28 cellular contexts compared by ENCODE assay signal in the genomic region with DNA sequence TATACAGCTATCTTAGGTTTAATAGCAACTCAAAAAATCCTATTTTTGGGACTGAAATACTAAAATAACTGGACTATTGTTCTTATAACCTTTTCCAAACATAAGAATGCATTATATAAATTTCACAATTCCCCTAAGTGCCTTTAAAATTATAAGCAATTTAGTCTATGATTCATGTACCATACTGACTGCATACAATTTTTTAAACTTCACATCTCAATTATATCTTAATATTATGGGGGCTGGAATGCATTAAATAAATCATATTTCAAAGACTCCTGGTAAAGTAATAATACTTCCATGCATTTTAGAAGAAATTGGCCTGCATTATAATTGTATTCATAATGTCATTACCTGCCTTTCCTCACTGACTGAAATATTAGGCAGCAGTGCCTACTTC.
"Had no signal": no experiment of that assay in that cellular context is flagged by ENCODE, and none has a peak within 500 bp of the region (broad histone marks: within the 10 kb centered on the region; RNA-seq: fewer than 3 reads in every experiment).

No MANE protein-coding gene starts in this region.

- DNase-seq: naive thymus-derived CD4-positive, alpha-beta T cell; natural killer cell; nucleus accumbens; pancreas; right cardiac atrium; right lobe of liver; sigmoid colon; small intestine; stimulated activated CD4-positive, alpha-beta T cell treated with anti-CD3 and anti-CD28 coated beads, Interleukin-15, amount 100 ng/mL, for 24 hours; stimulated activated CD4-positive, alpha-beta T cell treated with anti-CD3 and anti-CD28 coated beads, Interleukin-2, amount 100 ng/mL, for 24 hours; stimulated activated CD4-positive, alpha-beta T cell treated with anti-CD3 and anti-CD28 coated beads, Interleukin-2, amount 100 ng/mL, for 48 hours; stimulated activated CD4-positive, alpha-beta T cell treated with anti-CD3 and anti-CD28 coated beads, Interleukin-4, amount 100 ng/mL, for 24 hours; stimulated activated CD8-positive, alpha-beta memory T cell treated with anti-CD3 and anti-CD28 coated beads, Interleukin-4, amount 100 ng/mL, for 48 hours; stimulated activated naive CD4-positive, alpha-beta T cell; stimulated activated naive CD8-positive, alpha-beta T cell treated with anti-CD3 and anti-CD28 coated beads, Interleukin-15, amount 100 ng/mL, for 72 hours; stimulated activated naive CD8-positive, alpha-beta T cell treated with anti-CD3 and anti-CD28 coated beads, Interleukin-15, Interleukin-2, amounts not matched to agents 100 U/mL and 50 U/mL, for 24 hours; substantia nigra; testis; tibial artery; transverse colon; upper lobe of right lung; uterus had no signal

- H3K9me3 ChIP-seq: neutrophil, pancreas, prostate gland, right lobe of liver, sigmoid colon, suprapubic skin, testis, transverse colon, upper lobe of right lung, uterus had no signal

- H3K4me3 Mint-ChIP-seq: naive thymus-derived CD4-positive, alpha-beta T cell; natural killer cell; nephron; stimulated activated memory B cell treated with anti-CD40 and anti-IgM and Interleukin-4, amounts not matched to agents 10 μg/mL and 1 μg/mL and 100 μg/mL, for 72 hours; stimulated activated naive CD8-positive, alpha-beta T cell treated with anti-CD3 and anti-CD28 coated beads, Interleukin-15, amount 100 ng/mL, for 72 hours; type B pancreatic cell had no signal

- H3K27ac Mint-ChIP-seq: naive thymus-derived CD4-positive, alpha-beta T cell; natural killer cell; nephron; stimulated activated memory B cell treated with anti-CD40 and anti-IgM and Interleukin-4, amounts not matched to agents 10 μg/mL and 1 μg/mL and 100 μg/mL, for 72 hours; stimulated activated naive CD8-positive, alpha-beta T cell treated with anti-CD3 and anti-CD28 coated beads, Interleukin-15, amount 100 ng/mL, for 72 hours; type B pancreatic cell had no signal

- H3K36me3 Mint-ChIP-seq: natural killer cell had no signal

- H3K4me1 Mint-ChIP-seq: nephron had no signal

- H3K36me3 ChIP-seq: neutrophil, pancreas, prostate gland, right lobe of liver, sigmoid colon, suprapubic skin, transverse colon, upper lobe of right lung, uterus had no signal

- H3K9me3 Mint-ChIP-seq: natural killer cell, nephron, type B pancreatic cell had no signal

- H3K27me3 Mint-ChIP-seq: naive thymus-derived CD4-positive, alpha-beta T cell; stimulated activated memory B cell treated with anti-CD40 and anti-IgM and Interleukin-4, amounts not matched to agents 10 μg/mL and 1 μg/mL and 100 μg/mL, for 72 hours; stimulated activated naive CD8-positive, alpha-beta T cell treated with anti-CD3 and anti-CD28 coated beads, Interleukin-15, amount 100 ng/mL, for 72 hours; type B pancreatic cell had no signal

- H3K4me1 ChIP-seq: pancreas, prostate gland, right lobe of liver, sigmoid colon, suprapubic skin, testis, tibial artery, transverse colon, upper lobe of right lung, uterus had no signal

- H3K27me3 ChIP-seq: neutrophil, pancreas, right lobe of liver, sigmoid colon, suprapubic skin, testis, tibial artery, transverse colon, upper lobe of right lung, uterus had no signal

- H3K4me3 ChIP-seq: pancreas, prostate gland, right lobe of liver, sigmoid colon, suprapubic skin, testis, tibial artery, transverse colon, upper lobe of right lung, uterus had no signal

- H3K27ac ChIP-seq: neutrophil, pancreas, prostate gland, right lobe of liver, sigmoid colon, suprapubic skin, testis, tibial artery, transverse colon, upper lobe of right lung, uterus had no signal
